In genomic region chr7:135977020-135977741, GRCh38 we compare ENCODE assay signal across 1 cellular context.
A peak's percentile ranks its signal among the peaks of the same experiment; 100 is the strongest.
TF ChIP-seq lines count a peak whose summit lies in the region.

TSS of gene MTPN (minus strand) at chr7:135977359. CDS start at chr7:135977100, 259 bp downstream.

TF ChIP-seq in HEK293, 187 proteins besides CTCF, POLR2A, EP300 and RAD21 (continued from another document and continues in another):
- TF ChIP-seq, protein P1, sequence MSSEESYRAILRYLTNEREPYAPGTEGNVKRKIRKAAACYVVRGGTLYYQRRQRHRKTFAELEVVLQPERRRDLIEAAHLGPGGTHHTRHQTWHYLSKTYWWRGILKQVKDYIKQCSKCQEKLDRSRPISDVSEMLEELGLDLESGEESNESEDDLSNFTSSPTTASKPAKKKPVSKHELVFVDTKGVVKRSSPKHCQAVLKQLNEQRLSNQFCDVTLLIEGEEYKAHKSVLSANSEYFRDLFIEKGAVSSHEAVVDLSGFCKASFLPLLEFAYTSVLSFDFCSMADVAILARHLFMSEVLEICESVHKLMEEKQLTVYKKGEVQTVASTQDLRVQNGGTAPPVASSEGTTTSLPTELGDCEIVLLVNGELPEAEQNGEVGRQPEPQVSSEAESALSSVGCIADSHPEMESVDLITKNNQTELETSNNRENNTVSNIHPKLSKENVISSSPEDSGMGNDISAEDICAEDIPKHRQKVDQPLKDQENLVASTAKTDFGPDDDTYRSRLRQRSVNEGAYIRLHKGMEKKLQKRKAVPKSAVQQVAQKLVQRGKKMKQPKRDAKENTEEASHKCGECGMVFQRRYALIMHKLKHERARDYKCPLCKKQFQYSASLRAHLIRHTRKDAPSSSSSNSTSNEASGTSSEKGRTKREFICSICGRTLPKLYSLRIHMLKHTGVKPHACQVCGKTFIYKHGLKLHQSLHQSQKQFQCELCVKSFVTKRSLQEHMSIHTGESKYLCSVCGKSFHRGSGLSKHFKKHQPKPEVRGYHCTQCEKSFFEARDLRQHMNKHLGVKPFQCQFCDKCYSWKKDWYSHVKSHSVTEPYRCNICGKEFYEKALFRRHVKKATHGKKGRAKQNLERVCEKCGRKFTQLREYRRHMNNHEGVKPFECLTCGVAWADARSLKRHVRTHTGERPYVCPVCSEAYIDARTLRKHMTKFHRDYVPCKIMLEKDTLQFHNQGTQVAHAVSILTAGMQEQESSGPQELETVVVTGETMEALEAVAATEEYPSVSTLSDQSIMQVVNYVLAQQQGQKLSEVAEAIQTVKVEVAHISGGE (tag by site-specific recombination; conservative IDR thresholded peaks at IDR 0.05; ENCODE audit: low read depth): peak; percentile 95
- TF ChIP-seq KLF10 (tag by site-specific recombination; IDR thresholded peaks at IDR 0.05) (peak; percentile 63; the same call in 1 of the 2 replicates), KLF16 (tag by site-specific recombination; IDR thresholded peaks at IDR 0.05) (peak; percentile 87), ZNF335 (tag by site-specific recombination; conservative IDR thresholded peaks at IDR 0.05) (peak; percentile 81), ZBTB7A (tag by site-specific recombination; IDR thresholded peaks at IDR 0.05; ENCODE audit: low read depth) (no peak), EGR2 (tag by site-specific recombination; IDR thresholded peaks at IDR 0.05; ENCODE audit: low read depth) (peak; percentile 82), ZFHX2 (tag by site-specific recombination; conservative IDR thresholded peaks at IDR 0.05) (peak; percentile 70), ZNF518A (tag by site-specific recombination; conservative IDR thresholded peaks at IDR 0.05; ENCODE audit: low read depth) (peak; percentile 99), ZNF155 (tag by site-specific recombination; IDR thresholded peaks at IDR 0.05) (no peak), ZNF169 (tag by site-specific recombination; IDR thresholded peaks at IDR 0.05) (no peak), ZNF501 (tag by site-specific recombination; IDR thresholded peaks at IDR 0.05) (0 out of 2 replicates have a peak, but pooled peaks have one; percentile 47), YY1 (tag by site-specific recombination; IDR thresholded peaks at IDR 0.05) (peak; percentile 48; the same call in 1 of the 2 replicates), ZNF843 (tag by site-specific recombination; IDR thresholded peaks at IDR 0.05) (peak; percentile 23; the same call in 1 of the 2 replicates), IKZF3 (tag by site-specific recombination; IDR thresholded peaks at IDR 0.05) (0 out of 2 replicates have a peak, but pooled peaks have one; percentile 22), ZEB2 (tag by site-specific recombination; IDR thresholded peaks at IDR 0.05) (0 out of 2 replicates have a peak, but pooled peaks have one; percentile 22), KLF8 (tag by site-specific recombination; IDR thresholded peaks at IDR 0.05) (peak; percentile 37; the same call in 1 of the 2 replicates), ZNF2 (tag by site-specific recombination; IDR thresholded peaks at IDR 0.05) (peak; percentile 26; the same call in 1 of the 2 replicates), ZNF394 (tag by site-specific recombination; IDR thresholded peaks at IDR 0.05; ENCODE audit: borderline replicate concordance) (no peak), ZNF660 (tag by site-specific recombination; IDR thresholded peaks at IDR 0.05) (0 out of 2 replicates have a peak, but pooled peaks have one; percentile 29), ZBTB17 (tag by site-specific recombination; IDR thresholded peaks at IDR 0.05) (peak; percentile 62), ZNF664 (tag by site-specific recombination; IDR thresholded peaks at IDR 0.05) (no peak), ZNF560 (tag by site-specific recombination; IDR thresholded peaks at IDR 0.05; ENCODE audit: borderline replicate concordance) (no peak), ZBTB49 (tag by site-specific recombination; IDR thresholded peaks at IDR 0.05; ENCODE audit: low read depth) (no peak), SCRT1 (tag by site-specific recombination; IDR thresholded peaks at IDR 0.05; ENCODE audit: borderline replicate concordance) (peak; percentile 87), GLI4 (tag by site-specific recombination; IDR thresholded peaks at IDR 0.05) (no peak), ZNF600 (tag by site-specific recombination; IDR thresholded peaks at IDR 0.05) (peak; percentile 92), ZNF391 (tag by site-specific recombination; IDR thresholded peaks at IDR 0.05; ENCODE audit: borderline replicate concordance, low read depth) (peak; percentile 51; the same call in 1 of the 2 replicates), KLF9 (tag by site-specific recombination; IDR thresholded peaks at IDR 0.05; ENCODE audit: low read depth) (peak; percentile 93), TRIM28 (IDR thresholded peaks at IDR 0.05; ENCODE audit: borderline replicate concordance, low read length) (peak; percentile 80), HOXD13 (CRISPR knock-in tag; IDR thresholded peaks at IDR 0.05; ENCODE audit: borderline replicate concordance) (no peak), ZNF24 (tag by site-specific recombination; IDR thresholded peaks at IDR 0.05) (0 out of 2 replicates have a peak, but pooled peaks have one; percentile 21), ZNF701 (tag by site-specific recombination; IDR thresholded peaks at IDR 0.05) (no peak), ZNF366 (tag by site-specific recombination; conservative IDR thresholded peaks at IDR 0.05) (peak; percentile 98), ZNF76 (tag by site-specific recombination; IDR thresholded peaks at IDR 0.05; ENCODE audit: borderline replicate concordance, low read depth) (peak; percentile 82), ZNF561 (tag by site-specific recombination; IDR thresholded peaks at IDR 0.05; ENCODE audit: borderline replicate concordance) (0 out of 2 replicates have a peak, but pooled peaks have one; percentile 52), OVOL3 (tag by site-specific recombination; IDR thresholded peaks at IDR 0.05) (0 out of 2 replicates have a peak, but pooled peaks have one; percentile 60), GLIS2 (tag by site-specific recombination; IDR thresholded peaks at IDR 0.05) (peak; percentile 38; the same call in 1 of the 2 replicates), ELK4 (IDR thresholded peaks at IDR 0.05; ENCODE audit: borderline replicate concordance, low read depth, low read length) (peak; percentile 81; the same call in 1 of the 2 replicates), PRDM1 (tag by site-specific recombination; IDR thresholded peaks at IDR 0.05) (peak; percentile 98), ZNF747 (tag by site-specific recombination; IDR thresholded peaks at IDR 0.05) (no peak)
- TF ChIP-seq, protein P2, sequence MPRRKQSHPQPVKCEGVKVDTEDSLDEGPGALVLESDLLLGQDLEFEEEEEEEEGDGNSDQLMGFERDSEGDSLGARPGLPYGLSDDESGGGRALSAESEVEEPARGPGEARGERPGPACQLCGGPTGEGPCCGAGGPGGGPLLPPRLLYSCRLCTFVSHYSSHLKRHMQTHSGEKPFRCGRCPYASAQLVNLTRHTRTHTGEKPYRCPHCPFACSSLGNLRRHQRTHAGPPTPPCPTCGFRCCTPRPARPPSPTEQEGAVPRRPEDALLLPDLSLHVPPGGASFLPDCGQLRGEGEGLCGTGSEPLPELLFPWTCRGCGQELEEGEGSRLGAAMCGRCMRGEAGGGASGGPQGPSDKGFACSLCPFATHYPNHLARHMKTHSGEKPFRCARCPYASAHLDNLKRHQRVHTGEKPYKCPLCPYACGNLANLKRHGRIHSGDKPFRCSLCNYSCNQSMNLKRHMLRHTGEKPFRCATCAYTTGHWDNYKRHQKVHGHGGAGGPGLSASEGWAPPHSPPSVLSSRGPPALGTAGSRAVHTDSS (tag by site-specific recombination; IDR thresholded peaks at IDR 0.05): peak; percentile 66
- TF ChIP-seq, protein P3, sequence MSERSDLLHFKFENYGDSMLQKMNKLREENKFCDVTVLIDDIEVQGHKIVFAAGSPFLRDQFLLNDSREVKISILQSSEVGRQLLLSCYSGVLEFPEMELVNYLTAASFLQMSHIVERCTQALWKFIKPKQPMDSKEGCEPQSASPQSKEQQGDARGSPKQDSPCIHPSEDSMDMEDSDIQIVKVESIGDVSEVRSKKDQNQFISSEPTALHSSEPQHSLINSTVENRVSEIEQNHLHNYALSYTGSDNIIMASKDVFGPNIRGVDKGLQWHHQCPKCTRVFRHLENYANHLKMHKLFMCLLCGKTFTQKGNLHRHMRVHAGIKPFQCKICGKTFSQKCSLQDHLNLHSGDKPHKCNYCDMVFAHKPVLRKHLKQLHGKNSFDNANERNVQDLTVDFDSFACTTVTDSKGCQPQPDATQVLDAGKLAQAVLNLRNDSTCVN (tag by site-specific recombination; optimal IDR thresholded peaks at IDR 0.05): peak; percentile 21
- TF ChIP-seq, protein P4, sequence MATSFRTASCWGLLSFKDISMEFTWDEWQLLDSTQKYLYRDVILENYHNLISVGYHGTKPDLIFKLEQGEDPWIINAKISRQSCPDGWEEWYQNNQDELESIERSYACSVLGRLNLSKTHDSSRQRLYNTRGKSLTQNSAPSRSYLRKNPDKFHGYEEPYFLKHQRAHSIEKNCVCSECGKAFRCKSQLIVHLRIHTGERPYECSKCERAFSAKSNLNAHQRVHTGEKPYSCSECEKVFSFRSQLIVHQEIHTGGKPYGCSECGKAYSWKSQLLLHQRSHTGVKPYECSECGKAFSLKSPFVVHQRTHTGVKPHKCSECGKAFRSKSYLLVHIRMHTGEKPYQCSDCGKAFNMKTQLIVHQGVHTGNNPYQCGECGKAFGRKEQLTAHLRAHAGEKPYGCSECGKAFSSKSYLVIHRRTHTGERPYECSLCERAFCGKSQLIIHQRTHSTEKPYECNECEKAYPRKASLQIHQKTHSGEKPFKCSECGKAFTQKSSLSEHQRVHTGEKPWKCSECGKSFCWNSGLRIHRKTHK (tag by site-specific recombination; IDR thresholded peaks at IDR 0.05): no peak
- TF ChIP-seq, protein P5, sequence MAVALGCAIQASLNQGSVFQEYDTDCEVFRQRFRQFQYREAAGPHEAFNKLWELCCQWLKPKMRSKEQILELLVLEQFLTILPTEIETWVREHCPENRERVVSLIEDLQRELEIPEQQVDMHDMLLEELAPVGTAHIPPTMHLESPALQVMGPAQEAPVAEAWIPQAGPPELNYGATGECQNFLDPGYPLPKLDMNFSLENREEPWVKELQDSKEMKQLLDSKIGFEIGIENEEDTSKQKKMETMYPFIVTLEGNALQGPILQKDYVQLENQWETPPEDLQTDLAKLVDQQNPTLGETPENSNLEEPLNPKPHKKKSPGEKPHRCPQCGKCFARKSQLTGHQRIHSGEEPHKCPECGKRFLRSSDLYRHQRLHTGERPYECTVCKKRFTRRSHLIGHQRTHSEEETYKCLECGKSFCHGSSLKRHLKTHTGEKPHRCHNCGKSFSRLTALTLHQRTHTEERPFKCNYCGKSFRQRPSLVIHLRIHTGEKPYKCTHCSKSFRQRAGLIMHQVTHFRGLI (tag by site-specific recombination; IDR thresholded peaks at IDR 0.05): peak; percentile 75
- TF ChIP-seq, protein P6, sequence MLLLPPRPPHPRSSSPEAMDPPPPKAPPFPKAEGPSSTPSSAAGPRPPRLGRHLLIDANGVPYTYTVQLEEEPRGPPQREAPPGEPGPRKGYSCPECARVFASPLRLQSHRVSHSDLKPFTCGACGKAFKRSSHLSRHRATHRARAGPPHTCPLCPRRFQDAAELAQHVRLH (tag by site-specific recombination; IDR thresholded peaks at IDR 0.05): peak; percentile 55
